ENCODE assay signal across 12 cellular contexts in the genomic region with DNA sequence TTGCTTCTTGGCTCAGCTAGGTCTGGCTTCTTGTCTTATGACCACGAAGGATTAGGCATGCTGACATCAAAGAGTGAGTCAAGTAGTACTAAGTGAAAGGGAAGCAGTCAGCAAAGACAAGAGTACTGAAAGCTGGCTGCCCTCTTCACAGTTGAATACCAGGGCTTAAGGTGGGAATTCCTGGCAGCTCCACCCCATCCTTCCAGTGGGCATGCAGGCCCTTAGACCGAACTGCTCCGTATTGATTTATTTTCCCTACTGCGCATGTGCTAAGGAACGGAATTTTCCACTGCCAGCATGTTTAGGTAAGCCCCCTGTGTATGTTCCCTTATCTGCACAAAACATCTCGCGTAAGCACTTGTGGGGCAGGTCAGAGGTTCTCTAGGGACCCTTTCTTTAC.
A peak's percentile ranks its signal among the peaks of the same experiment; 100 is the strongest.
DNase-seq lines count a peak whose midpoint lies in the region; ATAC-seq and TF ChIP-seq lines count a peak whose summit lies in the region.
"Had no signal": no experiment of that assay in that cellular context is flagged by ENCODE, and none has a peak within 500 bp of the region (broad histone marks: within the 10 kb centered on the region; RNA-seq: fewer than 3 reads in every experiment).

No MANE protein-coding gene starts in this region.

- H3K36me3 Mint-ChIP-seq in endothelial cell (ENCODE audit: low read depth, unreplicated experiment): no peaks in the 10 kb centered on the region
- H3K36me3 Mint-ChIP-seq: memory B cell had no signal

- peak overlapping the region in 1 of 2 experiments; percentile 11; a peak in 1 of 4 replicates for H3K4me3 ChIP-seq in Panc1 (ENCODE audit: low read depth in 2 of 2, low read length in 2 of 2)

- peak; percentile 53; the same call in 1 of the 2 replicates for ATAC-seq in Panc1
- ATAC-seq in GM18867 (IDR thresholded peaks at IDR 0.05; ENCODE audit: unreplicated experiment): no peak

- in situ Hi-C loops in Panc1 (cut with HindIII; ENCODE audit: low pct_unique_long_range_greater_than_20kb, low sequenced_read_pairs): no loop called here

- H3K27me3 Mint-ChIP-seq in endothelial cell (ENCODE audit: unreplicated experiment): no peaks in the 10 kb centered on the region
- H3K27me3 Mint-ChIP-seq: memory B cell had no signal

- no peaks in the 10 kb centered on the region for H3K36me3 ChIP-seq in Panc1 (ENCODE audit: control insufficient read depth, insufficient read depth, low read length)

- peak; percentile 72 for DNase-seq in H4 (ENCODE audit: low spot score)
- no peak for DNase-seq in Panc1 (ENCODE audit: low read depth, low spot score)
- DNase-seq in fibroblast of peridontal ligament (ENCODE audit: extremely low read depth): peak; percentile 59
- peak; percentile 43 for DNase-seq in renal cortical epithelial cell (ENCODE audit: low read depth)
- DNase-seq in cerebellar nuclear complex (lab: John Stamatoyannopoulos, UW): no peak
- no peak for DNase-seq in NCI-H146 treated with DMSO at 0.1 percent for 48 hours (lab: John Stamatoyannopoulos, UW; ENCODE audit: unreplicated experiment)
- no peak for DNase-seq in endothelial cell (ENCODE audit: low spot score)
- DNase-seq: NCI-H748 treated with DMSO at 0.1 percent for 48 hours; stimulated activated naive CD4-positive, alpha-beta T cell treated with Interleukin-2 at 50 U/mL for 16 hours had no signal

- H3K27ac Mint-ChIP-seq in endothelial cell (ENCODE audit: unreplicated experiment): no peak overlapping the region
- H3K27ac Mint-ChIP-seq: activated T-helper 1 cell treated with anti-CD3 and anti-CD28 coated beads, Interleukin-12 subunit alpha, Interleukin-12 subunit beta, Interleukin-2, Interleukin-4 antibody, amounts not matched to agents 30 ng/mL and 10 ng/mL and 1 ng/mL, durations not matched to agents 14 hours and 24 hours and 36 hours; memory B cell had no signal

- TF ChIP-seq CTCF in Panc1 (IDR thresholded peaks at IDR 0.05): no peak
- no peak for TF ChIP-seq CTCF in endothelial cell (IDR thresholded peaks at IDR 0.05; ENCODE audit: unreplicated experiment)

- no peaks in the 10 kb centered on the region for H3K4me1 Mint-ChIP-seq in endothelial cell (ENCODE audit: unreplicated experiment)
- H3K4me1 Mint-ChIP-seq: memory B cell had no signal

- CTCF ChIA-PET in Panc1 (lab: Charles Lee): no interaction called here

- no peaks in the 10 kb centered on the region for H3K9me3 ChIP-seq in Panc1 (ENCODE audit: control insufficient read depth, insufficient read depth, low read depth, low read length)

- intact Hi-C loops in Panc1 (cut with micrococcal nuclease; ENCODE audit: unreplicated experiment): no loop called here

- H3K27me3 ChIP-seq in Panc1 (ENCODE audit: control insufficient read depth, insufficient read depth, low read length): no peaks in the 10 kb centered on the region

- no peak overlapping the region for H3K4me3 Mint-ChIP-seq in endothelial cell (ENCODE audit: unreplicated experiment)
- H3K4me3 Mint-ChIP-seq: activated T-helper 1 cell treated with anti-CD3 and anti-CD28 coated beads, Interleukin-12 subunit alpha, Interleukin-12 subunit beta, Interleukin-2, Interleukin-4 antibody, amounts not matched to agents 30 ng/mL and 10 ng/mL and 1 ng/mL, durations not matched to agents 14 hours and 24 hours and 36 hours; memory B cell had no signal

- peak overlapping the region; percentile 29; the same call in 1 of the 2 replicates for H3K27ac ChIP-seq in Panc1 (ENCODE audit: low read length)

- H3K9me3 Mint-ChIP-seq in endothelial cell (ENCODE audit: unreplicated experiment): no peaks in the 10 kb centered on the region
- H3K9me3 Mint-ChIP-seq: activated T-helper 1 cell treated with anti-CD3 and anti-CD28 coated beads, Interleukin-12 subunit alpha, Interleukin-12 subunit beta, Interleukin-2, Interleukin-4 antibody, amounts not matched to agents 30 ng/mL and 10 ng/mL and 1 ng/mL, durations not matched to agents 14 hours and 24 hours and 36 hours had no signal

- no TSS peak for BruUV-seq in Panc1 (replicated peaks; lab: Mats Ljungman, UMichigan)

- POLR2A ChIA-PET in Panc1 (lab: Charles Lee): no interaction called here

- no peaks in the 10 kb centered on the region; the same call in 1 of the 2 replicates for H3K4me1 ChIP-seq in Panc1 (ENCODE audit: control insufficient read depth, insufficient read depth, low read length)

Comparison
In these comparisons a context has a peak if more than half of its experiments do, and no peak if none do; other contexts are left out.
1. DNase-seq: peak in H4 (single experiment), fibroblast of peridontal ligament (single experiment) and renal cortical epithelial cell (single experiment); none in Panc1 (single experiment), cerebellar nuclear complex (0 of 2), NCI-H146 treated with DMSO at 0.1 percent for 48 hours (single experiment) and endothelial cell (single experiment).